In genomic region chr2:236512902-236513433, GRCh38 we compare ENCODE assay signal across 8 cellular contexts. TPM values are rescaled to one million over a fixed set of nuclear protein-coding genes. Genes with fewer than 3 reads are reported as not detected.
DNase-seq lines count a peak whose midpoint lies in the region; TF ChIP-seq lines count a peak whose summit lies in the region.

No MANE protein-coding gene starts in this region.

- no peaks in the 10 kb centered on the region for H3K9me2 ChIP-seq in GM23248 (ENCODE audit: insufficient read depth)

- WGBS in GM23248 (ENCODE audit: low coverage in 1 of 2, low lambda C conversion rate in 2 of 2, missing lambda C conversion rate in 2 of 2), 2 experiments: 20 to 31% methylated on average over 7 of the region's 7 CpGs

- peak; percentile 86 for TF ChIP-seq CTCF in NB4 (IDR thresholded peaks at IDR 0.05; ENCODE audit: low read depth, low read length)
- TF ChIP-seq CTCF in dorsolateral prefrontal cortex (IDR thresholded peaks at IDR 0.05 in 54 of 56, conservative IDR thresholded peaks at IDR 0.05 in 2 of 56; ENCODE audit: low read depth in 1 of 56, partially characterized antibody in 56 of 56): peak; percentile 28 to 92 (median 80)

- in situ Hi-C loops in GM23248 (cut with MboI): loop anchor here (25.0 kb wide), 1 partner anchor 524 kb away; no protein-coding TSS in a partner anchor

- no peaks in the 10 kb centered on the region for H3K79me2 ChIP-seq in GM23248 (ENCODE audit: insufficient read depth)

- H3K4me3 ChIP-seq in GM23248 (no peak overlapping the region), NB4 (ENCODE audit: low read depth, low read length) (no peak overlapping the region), dorsolateral prefrontal cortex (no peak overlapping the region)

- H3K4me2 ChIP-seq in GM23248 (ENCODE audit: unreplicated experiment): no peak overlapping the region

- H3K36me3 ChIP-seq in GM23248 (ENCODE audit: low read depth): no peaks in the 10 kb centered on the region

- H3K9me3 ChIP-seq in GM23248 (ENCODE audit: low read depth): no peaks in the 10 kb centered on the region

- TF ChIP-seq POLR2A in NB4 (IDR thresholded peaks at IDR 0.05; ENCODE audit: extremely low read depth, insufficient read length): no peak

- intact Hi-C loops in dorsolateral prefrontal cortex (cut with DNase I): loop anchor here (5.0 to 10.0 kb wide), 3 partner anchors 54 to 552 kb away; partner anchors contain the start of gene ACKR3 (in 1 of the 2)

- H4K20me1 ChIP-seq in GM23248 (ENCODE audit: insufficient read depth): no peaks in the 10 kb centered on the region

- no peak overlapping the region for H3K9ac ChIP-seq in GM23248

- no peaks in the 10 kb centered on the region for H3F3A ChIP-seq in GM23248 (ENCODE audit: insufficient read depth)

- no peak overlapping the region for H3K27ac ChIP-seq in GM23248
- H3K27ac ChIP-seq in dorsolateral prefrontal cortex: no peak overlapping the region

- H2AFZ ChIP-seq in GM23248: no peak overlapping the region

- H3K4me1 ChIP-seq in GM23248 (ENCODE audit: insufficient read depth): no peaks in the 10 kb centered on the region

- peaks cover 24% of the 10 kb centered on the region; the same call in 1 of the 2 replicates for H3K27me3 ChIP-seq in GM23248 (replicated peaks; ENCODE audit: insufficient read depth)
- no peaks in the 10 kb centered on the region for H3K27me3 ChIP-seq in dorsolateral prefrontal cortex

- DNase-seq in ELF-1 (ENCODE audit: low read depth, low spot score) (peak; percentile 81), GM23248 (peak; percentile 67), NB4 (ENCODE audit: low read depth) (peak; percentile 51), dorsolateral prefrontal cortex (peak in 8 of 10 donors; percentile 36 to 68 (median 51)), midbrain (lab: John Stamatoyannopoulos, UW) (peak; percentile 69), mesenteric fat pad (ENCODE audit: low spot score) (no peak)
- DNase-seq in activated CD4-positive, alpha-beta T cell treated with anti-CD3 and anti-CD28 coated beads, Interleukin-2, amount 50 U/mL, for 1 hour: peak; percentile 66
- peak; percentile 31 to 55 for DNase-seq in stimulated activated CD8-positive, alpha-beta memory T cell treated with anti-CD3 and anti-CD28 coated beads, Interleukin-7, amount 100 ng/mL, for 4 hours (ENCODE audit: low read depth in 2 of 2)

RNA-seq across cellular contexts. Expression of gene ACKR3, which starts 56.7 kb away (rescaled TPM):
- 6.1 and 10.1 TPM in 2 replicates for total RNA-seq in GM23248 (2014; rRNA removed; shearing (Covaris generic))
- 8.5 and 10.4 TPM in 2 replicates for polyA plus RNA-seq in GM23248 (2016; fragmentation: Nextera tagmentation; extraction: Ambion mirVana)
- total RNA-seq in dorsolateral prefrontal cortex (10 to 100 TPM in 79 of 120 experiments, 1 to 10 TPM in 41; 4.7 to 29.3 (median 11.7) TPM), mesenteric fat pad (74.1 TPM)
